Comparison of ENCODE assay signal across 5 cellular contexts in genomic region chr12:22444317-22444665, GRCh38.
DNase-seq lines count a peak whose midpoint lies in the region; ATAC-seq, FAIRE-seq and TF ChIP-seq lines count a peak whose summit lies in the region.
"Not testable (repeated sequence)": the region's sequence is repeated elsewhere in the genome, so short reads cannot be mapped to it uniquely, and the experiment has no call there.

No MANE protein-coding gene starts in this region.

- not testable (repeated sequence) for H3K27ac ChIP-seq in BLaER1; kidney (ENCODE audit: low read depth in 2 of 2, low read length in 2 of 2); upper lobe of right lung

- not testable (repeated sequence) for H3K4me3 ChIP-seq in BLaER1; kidney (ENCODE audit: low read length in 2 of 2); upper lobe of right lung

- H3K36me3 ChIP-seq in BLaER1; kidney (ENCODE audit: control insufficient read depth in 1 of 2, insufficient read depth in 2 of 2, low read length in 2 of 2); upper lobe of right lung: not testable (repeated sequence)

- DNase-seq in Right ventricle myocardium inferior (ENCODE audit: missing footprints) (peak; percentile 20), kidney (peak; percentile 52), posterior vena cava (ENCODE audit: low spot score) (peak; percentile 74), upper lobe of right lung (peak; percentile 46)

- peak overlapping the region; percentile 71 for H3K4me2 ChIP-seq in BLaER1

- not testable (repeated sequence) for H3K9ac ChIP-seq in BLaER1; kidney (ENCODE audit: low read length in 2 of 2)

- FAIRE-seq in kidney (lab: Jason Lieb, UNC): not testable (repeated sequence)

- ATAC-seq in Right ventricle myocardium inferior, upper lobe of right lung: not testable (repeated sequence)

- not testable (repeated sequence) for TF ChIP-seq CTCF in kidney (IDR thresholded peaks at IDR 0.05; ENCODE audit: borderline replicate concordance, extremely low read depth, insufficient read depth); upper lobe of right lung (IDR thresholded peaks at IDR 0.05)

- not testable (repeated sequence) for H3K27me3 ChIP-seq in BLaER1, upper lobe of right lung

- H4K20me1 ChIP-seq in BLaER1: not testable (repeated sequence)

- intact Hi-C loops in Right ventricle myocardium inferior (cut with DNase I): loop anchor here (5.0 kb wide), 2 partner anchors 107 to 342 kb away; no protein-coding TSS in a partner anchor
- intact Hi-C loops in kidney (cut with DNase I): loop anchor here (10.0 kb wide), 2 partner anchors 109 to 359 kb away; partner anchors contain the start of gene ST8SIA1
- intact Hi-C loops in posterior vena cava (cut with DNase I): loop anchor here (5.0 to 10.0 kb wide), 3 partner anchors 107 to 362 kb away; no protein-coding TSS in a partner anchor
- intact Hi-C loops in upper lobe of right lung (cut with DNase I): not testable (repeated sequence)

- not testable (repeated sequence) for H3K9me3 ChIP-seq in BLaER1; kidney (ENCODE audit: control insufficient read depth in 1 of 2, low read length in 2 of 2); upper lobe of right lung

- peaks cover 17% of the 10 kb centered on the region for H3K4me1 ChIP-seq in BLaER1
- H3K4me1 ChIP-seq in kidney (ENCODE audit: control insufficient read depth in 1 of 2, insufficient read depth in 1 of 2, low read depth in 1 of 2, low read length in 2 of 2); upper lobe of right lung: not testable (repeated sequence)

Comparison
In these comparisons a context has a peak if more than half of its experiments do, and no peak if none do; other contexts are left out.
1. DNase-seq: peak in every context shown above with its lines; median percentile 74 in posterior vena cava; 52 in kidney; 46 in upper lobe of right lung; 20 in Right ventricle myocardium inferior.